In the genomic region with DNA sequence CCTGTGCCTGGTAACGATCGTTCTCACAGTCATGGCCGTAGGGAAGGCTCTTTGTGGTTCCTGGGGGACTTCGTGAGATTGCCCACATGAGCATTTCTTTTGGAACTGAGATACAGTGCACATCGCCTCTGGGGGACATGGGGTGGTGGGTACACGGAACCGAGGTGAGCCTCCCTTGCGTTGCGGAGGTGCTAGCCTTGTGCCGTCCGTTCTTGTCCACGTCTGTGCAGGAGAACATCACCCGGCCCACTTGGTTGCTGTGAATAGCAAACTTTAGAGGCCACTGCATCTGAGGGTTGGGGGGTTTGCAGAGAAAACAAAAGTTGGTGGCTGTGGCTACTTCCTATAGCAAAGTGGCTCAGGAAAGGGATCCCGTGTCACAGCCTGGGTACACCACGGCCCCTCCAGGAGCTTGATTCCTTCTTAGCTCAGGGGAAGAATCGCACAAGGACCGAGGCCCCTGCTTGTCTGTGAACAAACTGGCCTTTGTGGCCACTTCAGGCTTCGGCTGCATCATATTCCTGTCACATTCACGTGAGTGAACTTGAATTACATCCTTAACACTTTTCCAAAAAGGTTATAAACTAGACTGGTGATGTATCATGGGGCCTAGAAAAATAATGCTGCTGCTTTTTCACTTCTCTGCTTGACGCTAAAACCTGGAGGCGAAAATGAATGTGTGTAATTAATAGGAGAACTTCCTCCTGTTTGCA, we compare ENCODE assay signal across 8 cellular contexts.
DNase-seq lines count a peak whose midpoint lies in the region; ATAC-seq, FAIRE-seq and TF ChIP-seq lines count a peak whose summit lies in the region.

No MANE protein-coding gene starts in this region.

- H2AFZ ChIP-seq in HepG2 (ENCODE audit: low read length) = no peak overlapping the region

- CTCF ChIA-PET in HepG2 (lab: Yijun Ruan, JAX; ENCODE audit: low intra/inter-chr PET ratio, low total read pairs) = no interaction called here

- TF ChIP-seq RAD21 in HepG2 (CRISPR knock-in tag; IDR thresholded peaks at IDR 0.05) = no peak

- H3K4me1 Mint-ChIP-seq in activated T-cell treated with anti-CD3 and anti-CD28 coated beads, Interleukin-2, amount 50 U/mL, for 24 hours (ENCODE audit: low read depth) = peaks cover 99% of the 10 kb centered on the region
- peaks cover 76% of the 10 kb centered on the region for H3K4me1 Mint-ChIP-seq in activated T-helper 17 cell treated with anti-CD3 and anti-CD28 coated beads, Interleukin-2, amount 50 U/mL, for 72 hours

- H3K27ac ChIP-seq in HepG2 (ENCODE audit: extremely low read length, insufficient read depth, low read length) = no peak overlapping the region
- H3K27ac ChIP-seq in stomach = peak overlapping the region; percentile 12 to 99 (median 98)

- no peak for DNase-seq in activated T-cell treated with anti-CD3 and anti-CD28 coated beads, Interleukin-2, amount 50 U/mL, for 24 hours
- DNase-seq in activated T-cell treated with anti-CD3 and anti-CD28 coated beads for 4 hours (no peak), HepG2 (ENCODE audit: low spot score) (no peak), stomach (no peak), NCI-H2196 (lab: John Stamatoyannopoulos, UW; ENCODE audit: unreplicated experiment) (no peak), SKM-1 (lab: John Stamatoyannopoulos, UW; ENCODE audit: unreplicated experiment) (no peak)
- no peak for DNase-seq in effector CD8-positive, alpha-beta T cell (lab: John Stamatoyannopoulos, UW)

- H3K4me1 ChIP-seq in HepG2 (ENCODE audit: insufficient read depth, low read length) = peaks cover 59% of the 10 kb centered on the region
- H3K4me1 ChIP-seq in stomach = peaks cover 93 to 100% (median 100%) of the 10 kb centered on the region in 4 donors

- no peaks in the 10 kb centered on the region for H3K27me3 ChIP-seq in HepG2 (ENCODE audit: control insufficient read depth in 1 of 2, insufficient read depth in 2 of 2, low read length in 2 of 2)
- H3K27me3 ChIP-seq in stomach = no peaks in the 10 kb centered on the region

- H3K4me3 Mint-ChIP-seq in activated T-cell treated with anti-CD3 and anti-CD28 coated beads, Interleukin-2, amount 50 U/mL, for 24 hours = peak overlapping the region; percentile 70
- peak overlapping the region; percentile 100 for H3K4me3 Mint-ChIP-seq in activated T-helper 17 cell treated with anti-CD3 and anti-CD28 coated beads, Interleukin-2, amount 50 U/mL, for 72 hours

- TF ChIP-seq POLR2A in HepG2 (IDR thresholded peaks at IDR 0.05; ENCODE audit: insufficient read depth in 1 of 2, low read depth in 2 of 2, low read length in 2 of 2) (no peak), stomach (IDR thresholded peaks at IDR 0.05) (no peak)

- no peak for FAIRE-seq in HepG2 (lab: Jason Lieb, UNC)

- peak overlapping the region; percentile 98 for H3K27ac Mint-ChIP-seq in activated T-cell treated with anti-CD3 and anti-CD28 coated beads, Interleukin-2, amount 50 U/mL, for 24 hours
- peak overlapping the region; percentile 99 for H3K27ac Mint-ChIP-seq in activated T-helper 17 cell treated with anti-CD3 and anti-CD28 coated beads, Interleukin-2, amount 50 U/mL, for 72 hours

- WGBS in HepG2 (ENCODE audit: low lambda C conversion rate) = 98% methylated on average over 21 of the region's 21 CpGs
- WGBS in stomach, 5 donors = 73 to 83% (median 80%) methylated on average over 20 to 21 of the region's 21 CpGs

- H3K9me3 Mint-ChIP-seq in activated T-cell treated with anti-CD3 and anti-CD28 coated beads, Interleukin-2, amount 50 U/mL, for 24 hours = no peaks in the 10 kb centered on the region
- no peaks in the 10 kb centered on the region for H3K9me3 Mint-ChIP-seq in activated T-helper 17 cell treated with anti-CD3 and anti-CD28 coated beads, Interleukin-2, amount 50 U/mL, for 72 hours

- H3K9me3 ChIP-seq in HepG2 (ENCODE audit: low read length) (no peaks in the 10 kb centered on the region), stomach (no peaks in the 10 kb centered on the region)

- peaks cover 92% of the 10 kb centered on the region for H3K79me2 ChIP-seq in HepG2 (ENCODE audit: insufficient read depth, low read length)

- H3K36me3 Mint-ChIP-seq in activated T-cell treated with anti-CD3 and anti-CD28 coated beads, Interleukin-2, amount 50 U/mL, for 24 hours (ENCODE audit: low read depth) = peaks cover 62% of the 10 kb centered on the region
- H3K36me3 Mint-ChIP-seq in activated T-helper 17 cell treated with anti-CD3 and anti-CD28 coated beads, Interleukin-2, amount 50 U/mL, for 72 hours (ENCODE audit: low read depth) = peaks cover 99% of the 10 kb centered on the region

- no peak overlapping the region for H3K4me3 ChIP-seq in HepG2 (replicated peaks in 1 of 3; ENCODE audit: insufficient read depth in 1 of 3, low read depth in 2 of 3, low read length in 3 of 3)
- no peak overlapping the region for H3K4me3 ChIP-seq in stomach

- in situ Hi-C loops in HepG2 (cut with HindIII; ENCODE audit: extremely low pct_ligation_motif_present, low pct_unique_long_range_greater_than_20kb) = no loop called here

- no TSS peak for BruUV-seq in HepG2 (replicated peaks; lab: Mats Ljungman, UMichigan)

- no peaks in the 10 kb centered on the region for H3K27me3 Mint-ChIP-seq in activated T-cell treated with anti-CD3 and anti-CD28 coated beads, Interleukin-2, amount 50 U/mL, for 24 hours
- H3K27me3 Mint-ChIP-seq in activated T-helper 17 cell treated with anti-CD3 and anti-CD28 coated beads, Interleukin-2, amount 50 U/mL, for 72 hours = no peaks in the 10 kb centered on the region

- no peak overlapping the region for H3K9ac ChIP-seq in HepG2 (ENCODE audit: insufficient read depth, low read depth, low read length)

- peaks cover 50% of the 10 kb centered on the region; the same call in 1 of the 2 replicates for H4K20me1 ChIP-seq in HepG2 (ENCODE audit: insufficient read depth, low read length)

- TF ChIP-seq CTCF in HepG2 (CRISPR knock-in tag; IDR thresholded peaks at IDR 0.05) = no peak
- TF ChIP-seq CTCF in stomach (IDR thresholded peaks at IDR 0.05) = no peak

- TF ChIP-seq EP300 in HepG2 (IDR thresholded peaks at IDR 0.05; ENCODE audit: low read depth in 2 of 2, low read length in 2 of 2) = no peak
- TF ChIP-seq EP300 in HepG2 (CRISPR knock-in tag; IDR thresholded peaks at IDR 0.05; ENCODE audit: borderline replicate concordance) = no peak
- no peak for TF ChIP-seq EP300 in stomach (IDR thresholded peaks at IDR 0.05)

- intact Hi-C loops in HepG2 (cut with micrococcal nuclease; ENCODE audit: unreplicated experiment) = no loop called here
- intact Hi-C loops in stomach (cut with DNase I; ENCODE audit: low total_unique reads) = no loop called here

- no peak for ATAC-seq in activated T-helper 17 cell treated with anti-CD3 and anti-CD28 coated beads, Interleukin-2, amount 50 U/mL, for 72 hours (replicated peaks)
- no peak for ATAC-seq in HepG2

- H3K36me3 ChIP-seq in HepG2 (replicated peaks in 1 of 2; ENCODE audit: control insufficient read depth in 1 of 2, insufficient read depth in 2 of 2, low read length in 2 of 2) (peaks cover 1 to 4% of the 10 kb centered on the region in 2 experiments; a peak in 1 of 5 replicates), stomach (no peaks in the 10 kb centered on the region)

- POLR2A ChIA-PET in HepG2 (lab: Yijun Ruan, JAX) = no interaction called here

- no peak overlapping the region for H3K4me2 ChIP-seq in HepG2 (ENCODE audit: low read depth, low read length)

TF ChIP-seq in HepG2, 621 proteins besides CTCF, POLR2A, EP300 and RAD21:
- TF ChIP-seq MYC (CRISPR knock-in tag; IDR thresholded peaks at IDR 0.05; ENCODE audit: borderline replicate concordance) = 0 out of 2 replicates have a peak, but pooled peaks have one; percentile 30
- no peak for TF ChIP-seq ZNF782 (CRISPR knock-in tag; IDR thresholded peaks at IDR 0.05; ENCODE audit: borderline replicate concordance)
